19 cellular contexts compared by ENCODE assay signal in genomic region chr5:133232011-133232410, GRCh38.
DNase-seq lines count a peak whose midpoint lies in the region; ATAC-seq and TF ChIP-seq lines count a peak whose summit lies in the region.
"Had no signal": no experiment of that assay in that cellular context is flagged by ENCODE, and none has a peak within 500 bp of the region (broad histone marks: within the 10 kb centered on the region; RNA-seq: fewer than 3 reads in every experiment).

No MANE protein-coding gene starts in this region.

- H3K27me3 ChIP-seq in RWPE2 (ENCODE audit: insufficient read depth, poor library complexity, severe bottlenecking), result no peaks in the 10 kb centered on the region
- H3K27me3 ChIP-seq in foreskin keratinocyte, result no peaks in the 10 kb centered on the region
- H3K27me3 ChIP-seq in sigmoid colon, result no peaks in the 10 kb centered on the region
- no peaks in the 10 kb centered on the region for H3K27me3 ChIP-seq in SJCRH30
- H3K27me3 ChIP-seq: brain microvascular endothelial cell, neural progenitor cell had no signal

- TF ChIP-seq CTCF in RWPE2 (IDR thresholded peaks at IDR 0.05; ENCODE audit: poor library complexity, severe bottlenecking), result no peak
- no peak for TF ChIP-seq CTCF in foreskin keratinocyte (conservative IDR thresholded peaks at IDR 0.05)
- no peak for TF ChIP-seq CTCF in sigmoid colon (IDR thresholded peaks at IDR 0.05)

- H3K36me3 ChIP-seq in RWPE2 (ENCODE audit: low read depth) (no peaks in the 10 kb centered on the region), sigmoid colon (no peaks in the 10 kb centered on the region), SJCRH30 (no peaks in the 10 kb centered on the region)
- H3K36me3 ChIP-seq: brain microvascular endothelial cell, neural progenitor cell had no signal

- TF ChIP-seq EP300 in sigmoid colon (IDR thresholded peaks at IDR 0.05), result no peak

- intact Hi-C loops in sigmoid colon (cut with DNase I) (no loop called here), posterior cingulate gyrus (cut with DNase I) (no loop called here)

- DNase-seq in EH (ENCODE audit: low read depth) (peak; percentile 20), RWPE2 (ENCODE audit: low spot score) (no peak), foreskin keratinocyte (no peak), sigmoid colon (peak; percentile 26), SJCRH30 (no peak), NCI-H446 treated with DMSO at 0.1 percent for 48 hours (lab: John Stamatoyannopoulos, UW) (no peak), AML-193 (lab: John Stamatoyannopoulos, UW) (no peak), posterior cingulate gyrus (no peak)
- DNase-seq: activated naive CD8-positive, alpha-beta T cell treated with anti-CD3 and anti-CD28 coated beads for 36 hours; brain microvascular endothelial cell; CD4-positive, alpha-beta memory T cell; cortex of kidney; DMS53; hypothalamus; islet precursor cell; NCI-H526 had no signal

- TF ChIP-seq POLR2A in sigmoid colon (IDR thresholded peaks at IDR 0.05), result no peak

- H3K27ac ChIP-seq in RWPE2 (ENCODE audit: poor library complexity, severe bottlenecking), result peak overlapping the region; percentile 97
- peak overlapping the region; percentile 97 for H3K27ac ChIP-seq in foreskin keratinocyte
- H3K27ac ChIP-seq in sigmoid colon, result no peak overlapping the region
- H3K27ac ChIP-seq in SJCRH30, result no peak overlapping the region
- H3K27ac ChIP-seq: brain microvascular endothelial cell, KMS-11, neural progenitor cell had no signal

- H3K4me3 ChIP-seq in RWPE2 (ENCODE audit: severe bottlenecking), result no peak overlapping the region
- no peak overlapping the region for H3K4me3 ChIP-seq in sigmoid colon
- H3K4me3 ChIP-seq in SJCRH30, result no peak overlapping the region
- H3K4me3 ChIP-seq: neural progenitor cell had no signal

- H3K4me1 ChIP-seq in RWPE2 (ENCODE audit: insufficient read depth, poor library complexity, severe bottlenecking) (peaks cover 55% of the 10 kb centered on the region), foreskin keratinocyte (peaks cover 59% of the 10 kb centered on the region), sigmoid colon (no peaks in the 10 kb centered on the region), SJCRH30 (no peaks in the 10 kb centered on the region)
- H3K4me1 ChIP-seq: neural progenitor cell had no signal

- 12 to 42% methylated on average over 6 of the region's 6 CpGs for WGBS in sigmoid colon, 2 donors

- H3K9me3 ChIP-seq in RWPE2 (ENCODE audit: severe bottlenecking) (no peaks in the 10 kb centered on the region), sigmoid colon (no peaks in the 10 kb centered on the region), SJCRH30 (replicated peaks) (no peaks in the 10 kb centered on the region)

- ATAC-seq in RWPE2 (ENCODE audit: low read depth) (no peak), foreskin keratinocyte (no peak)
- ATAC-seq: SK-N-SH treated with all-trans-retinoic acid at 6 μM for 48 hours had no signal

Comparison
In these comparisons a context has a peak if more than half of its experiments do, and no peak if none do; other contexts are left out.
1. DNase-seq: peak in EH (single experiment) and sigmoid colon (single experiment); none in RWPE2 (single experiment), foreskin keratinocyte (0 of 2), SJCRH30 (0 of 2), NCI-H446 treated with DMSO at 0.1 percent for 48 hours (single experiment), AML-193 (0 of 2) and posterior cingulate gyrus (0 of 10).
2. H3K27ac ChIP-seq: peak in RWPE2 (single experiment) and foreskin keratinocyte (single experiment); none in sigmoid colon (0 of 4) and SJCRH30 (single experiment).